In the genomic region with DNA sequence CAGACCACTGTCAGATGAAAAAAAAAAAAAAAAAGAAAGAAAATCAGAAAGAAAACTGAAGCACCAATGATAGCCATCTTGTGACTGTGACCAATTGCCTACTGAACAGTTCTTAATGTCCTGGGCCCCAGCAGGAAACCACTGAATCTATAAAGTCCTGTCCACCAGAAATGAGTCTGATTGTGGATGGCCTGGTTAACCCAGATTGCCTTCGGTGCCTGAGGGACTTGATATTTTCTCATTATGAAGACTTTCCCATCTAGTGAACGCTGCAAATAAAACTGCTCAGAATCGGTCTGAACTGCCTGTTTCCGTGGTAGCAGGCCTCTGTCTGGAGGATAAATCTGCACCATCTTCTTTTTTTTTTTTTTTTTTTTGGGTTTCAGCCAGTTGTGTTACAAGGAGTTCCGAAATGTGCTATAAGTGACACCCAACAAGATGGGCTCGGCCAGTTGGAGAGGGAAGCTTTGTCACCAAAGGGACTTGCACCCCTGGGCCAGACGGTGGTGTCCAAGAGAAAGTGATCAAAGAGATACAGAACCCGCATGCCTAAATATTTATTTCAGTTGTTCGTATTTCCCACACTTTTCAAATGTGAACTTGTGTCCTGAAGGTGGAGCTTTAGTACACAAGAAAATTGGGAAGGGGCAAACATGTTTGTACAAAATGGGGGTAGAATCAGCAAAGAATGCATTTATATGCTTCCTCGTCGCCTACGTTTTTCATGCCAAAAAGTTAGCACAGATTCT, we compare ENCODE assay signal across 8 cellular contexts. TPM values are rescaled to one million over a fixed set of nuclear protein-coding genes. Genes with fewer than 3 reads are reported as not detected.
A peak's percentile ranks its signal among the peaks of the same experiment; 100 is the strongest.
DNase-seq lines count a peak whose midpoint lies in the region; ATAC-seq and TF ChIP-seq lines count a peak whose summit lies in the region.

No MANE protein-coding gene starts in this region.

- H3K9me3 Mint-ChIP-seq in activated naive CD4-positive, alpha-beta T cell treated with anti-CD3 and anti-CD28 coated beads, Interleukin-2, amount 50 U/mL, for 72 hours = no peaks in the 10 kb centered on the region

- TF ChIP-seq POLR2A in gastroesophageal sphincter (IDR thresholded peaks at IDR 0.05) = no peak

- peaks cover 36% of the 10 kb centered on the region for H3K27me3 ChIP-seq in RWPE2 (ENCODE audit: insufficient read depth, poor library complexity, severe bottlenecking)
- peaks cover 46% of the 10 kb centered on the region for H3K27me3 ChIP-seq in gastroesophageal sphincter
- peaks cover 34% of the 10 kb centered on the region for H3K27me3 ChIP-seq in MG63

- no peak overlapping the region for H3K27ac Mint-ChIP-seq in activated naive CD4-positive, alpha-beta T cell treated with anti-CD3 and anti-CD28 coated beads, Interleukin-2, amount 50 U/mL, for 72 hours

- H3K36me3 Mint-ChIP-seq in activated naive CD4-positive, alpha-beta T cell treated with anti-CD3 and anti-CD28 coated beads, Interleukin-2, amount 50 U/mL, for 72 hours = no peaks in the 10 kb centered on the region

- no peak overlapping the region for H3K27ac ChIP-seq in RWPE2 (ENCODE audit: poor library complexity, severe bottlenecking)
- H3K27ac ChIP-seq in gastroesophageal sphincter = no peak overlapping the region

- H3K4me3 ChIP-seq in GM12864 (ENCODE audit: low read depth, low read length) = no peak overlapping the region
- H3K4me3 ChIP-seq in RWPE2 (ENCODE audit: severe bottlenecking) = no peak overlapping the region
- no peak overlapping the region for H3K4me3 ChIP-seq in gastroesophageal sphincter
- no peak overlapping the region for H3K4me3 ChIP-seq in MG63

- 36 to 42% methylated on average over 5 to 9 of the region's 12 CpGs for WGBS in gastroesophageal sphincter (ENCODE audit: low coverage in 1 of 2), 2 donors

- no peak for TF ChIP-seq EP300 in gastroesophageal sphincter (IDR thresholded peaks at IDR 0.05)

- no peaks in the 10 kb centered on the region for H3K4me1 ChIP-seq in RWPE2 (ENCODE audit: insufficient read depth, poor library complexity, severe bottlenecking)
- H3K4me1 ChIP-seq in gastroesophageal sphincter = peaks cover 0 to 35% (median 10%) of the 10 kb centered on the region in 3 donors

- DNase-seq in A172 (ENCODE audit: low spot score) = peak; percentile 13
- DNase-seq in GM12864 (ENCODE audit: low read depth) = no peak
- no peak for DNase-seq in RWPE2 (ENCODE audit: low spot score)
- DNase-seq in activated naive CD4-positive, alpha-beta T cell treated with anti-CD3 and anti-CD28 coated beads, Interleukin-2, amount 50 U/mL, for 72 hours (ENCODE audit: low spot score in 2 of 2) = no peak
- no peak for DNase-seq in stimulated activated naive CD4-positive, alpha-beta T cell treated with Interleukin-2 at 50 U/mL for 16 hours (lab: John Stamatoyannopoulos, UW)
- no peak for DNase-seq in MG63

- H3K9me3 ChIP-seq in RWPE2 (ENCODE audit: severe bottlenecking) = no peaks in the 10 kb centered on the region
- no peaks in the 10 kb centered on the region for H3K9me3 ChIP-seq in gastroesophageal sphincter
- no peaks in the 10 kb centered on the region for H3K9me3 ChIP-seq in MG63

- ATAC-seq in RWPE2 (ENCODE audit: low read depth) (no peak), gastroesophageal sphincter (no peak), GM18867 (IDR thresholded peaks at IDR 0.05; ENCODE audit: unreplicated experiment) (no peak)
- no peak for ATAC-seq in activated naive CD4-positive, alpha-beta T cell treated with anti-CD3 and anti-CD28 coated beads, Interleukin-2, amount 50 U/mL, for 72 hours

- H3K36me3 ChIP-seq in RWPE2 (ENCODE audit: low read depth) (no peaks in the 10 kb centered on the region), gastroesophageal sphincter (no peaks in the 10 kb centered on the region), MG63 (no peaks in the 10 kb centered on the region)

- peak; percentile 7 for TF ChIP-seq CTCF in GM12864 (IDR thresholded peaks at IDR 0.05; ENCODE audit: low read depth, low read length, missing control alignments)
- peak; percentile 47 for TF ChIP-seq CTCF in RWPE2 (IDR thresholded peaks at IDR 0.05; ENCODE audit: poor library complexity, severe bottlenecking)
- TF ChIP-seq CTCF in gastroesophageal sphincter (IDR thresholded peaks at IDR 0.05) = peak in 3 of 4 experiments; percentile 24 to 40 (median 38)

RNA-seq across cellular contexts. Expression of a gene that starts 3.0 kb away (rescaled TPM):
- 0.07 and 0.29 TPM in 2 replicates for total RNA-seq in A172 (2014; rRNA removed; shearing (Covaris generic))
- total RNA-seq in gastroesophageal sphincter = 1 to 10 TPM; 4.8 to 6.8 (median 6.2) TPM
- 1 to 10 TPM; 3.1 to 9.2 TPM for total RNA-seq in activated naive CD4-positive, alpha-beta T cell treated with anti-CD3 and anti-CD28 coated beads, Interleukin-2, amount 50 U/mL, for 72 hours
- 0.16 and 0.52 TPM in 2 replicates for total RNA-seq in MG63 (2014; rRNA removed; shearing (Covaris generic); ENCODE audit: low replicate concordance)
